19 cellular contexts compared by ENCODE assay signal in genomic region chr7:140058517-140058916, GRCh38. TPM values are rescaled to one million over a fixed set of nuclear protein-coding genes. Genes with fewer than 3 reads are reported as not detected.
DNase-seq lines count a peak whose midpoint lies in the region; ATAC-seq and TF ChIP-seq lines count a peak whose summit lies in the region.
"Had no signal": no experiment of that assay in that cellular context is flagged by ENCODE, and none has a peak within 500 bp of the region (broad histone marks: within the 10 kb centered on the region; RNA-seq: fewer than 3 reads in every experiment).

No MANE protein-coding gene starts in this region.

- H3K9me3 ChIP-seq in HCT116 (ENCODE audit: control insufficient read depth in 1 of 2, insufficient read depth in 1 of 2, low read depth in 1 of 2, low read length in 2 of 2) (no peaks in the 10 kb centered on the region), aorta (ENCODE audit: control insufficient read depth, low read length) (no peaks in the 10 kb centered on the region)
- no peaks in the 10 kb centered on the region for H3K9me3 ChIP-seq in naive thymus-derived CD4-positive, alpha-beta T cell (ENCODE audit: control insufficient read depth in 2 of 3, low read length in 3 of 3)
- H3K9me3 ChIP-seq: BLaER1, heart left ventricle had no signal

- ATAC-seq in activated CD8-positive, alpha-beta memory T cell treated with anti-CD3 and anti-CD28 coated beads, Interleukin-2, amount 10 ng/mL, durations not matched to agents 7 days and 5 days = no peak
- ATAC-seq in HCT116 = no peak
- no peak for ATAC-seq in naive thymus-derived CD4-positive, alpha-beta T cell
- ATAC-seq in aorta (ENCODE audit: low FRiP score) = no peak
- ATAC-seq: stimulated activated memory B cell treated with anti-CD40 and anti-IgM and Interleukin-4, amounts not matched to agents 10 μg/mL and 1 μg/mL and 100 μg/mL, for 72 hours; WTC11 had no signal

- DNase-seq in activated CD8-positive, alpha-beta memory T cell treated with anti-CD3 and anti-CD28 coated beads, Interleukin-2, amount 10 ng/mL, durations not matched to agents 7 days and 5 days = no peak
- no peak for DNase-seq in activated CD8-positive, alpha-beta memory T cell treated with anti-CD3 and anti-CD28 coated beads, Interleukin-2, amount 50 U/mL, for 48 hours
- DNase-seq in HCT116 (ENCODE audit: low read depth, low spot score) = no peak
- DNase-seq in T-helper 2 cell treated with Interferon-gamma antibody and Interleukin-4, amounts not matched to agents 5 μg/mL and 100 μg/mL, for 36 hours (ENCODE audit: low spot score) = no peak
- no peak for DNase-seq in naive thymus-derived CD4-positive, alpha-beta T cell
- DNase-seq in aorta = no peak
- no peak for DNase-seq in stimulated activated CD4-positive, alpha-beta T cell treated with anti-CD3 and anti-CD28 coated beads, Interleukin-4, amount 100 ng/mL, for 1 hour
- no peak for DNase-seq in AG08396 (ENCODE audit: low spot score)
- DNase-seq: activated CD8-positive, alpha-beta memory T cell treated with anti-CD3 and anti-CD28 coated beads for 24 hours; cerebellar nuclear complex; NCI-H1694; NCI-H526 had no signal

- intact Hi-C loops in HCT116 (cut with micrococcal nuclease) (no loop called here), aorta (cut with DNase I) (no loop called here)
- intact Hi-C loops in naive thymus-derived CD4-positive, alpha-beta T cell (cut with micrococcal nuclease) = loop anchor here in 1 of 2 donors (10.0 kb wide), 1 partner anchor 866 kb away; the partner anchor contains the start of gene BRAF

- TF ChIP-seq RAD21 in HCT116 (IDR thresholded peaks at IDR 0.05; ENCODE audit: low read depth) = no peak

- TF ChIP-seq CTCF in HCT116 (IDR thresholded peaks at IDR 0.05 in 2 of 3, conservative IDR thresholded peaks at IDR 0.05 in 1 of 3; ENCODE audit: borderline replicate concordance in 1 of 3, insufficient read depth in 1 of 3, low read depth in 2 of 3, low read length in 2 of 3) = no peak

- CTCF ChIA-PET in activated CD8-positive, alpha-beta memory T cell treated with anti-CD3 and anti-CD28 coated beads, Interleukin-2, amount 10 ng/mL, durations not matched to agents 7 days and 5 days (lab: Charles Lee) = no interaction called here
- CTCF ChIA-PET in HCT116 (lab: Charles Lee) = no interaction called here
- CTCF ChIA-PET in naive thymus-derived CD4-positive, alpha-beta T cell (lab: Charles Lee) = no interaction called here

- H3K4me1 Mint-ChIP-seq in activated CD8-positive, alpha-beta memory T cell treated with anti-CD3 and anti-CD28 coated beads, Interleukin-2, amount 10 ng/mL, durations not matched to agents 7 days and 5 days = peaks cover 76% of the 10 kb centered on the region
- peaks cover 55% of the 10 kb centered on the region for H3K4me1 Mint-ChIP-seq in T-helper 2 cell treated with Interferon-gamma antibody and Interleukin-4, amounts not matched to agents 5 μg/mL and 100 μg/mL, for 36 hours (ENCODE audit: low read depth)
- peaks cover 54 to 87% (median 75%) of the 10 kb centered on the region in 7 donors for H3K4me1 Mint-ChIP-seq in naive thymus-derived CD4-positive, alpha-beta T cell

- H3K9me2 ChIP-seq in HCT116 (ENCODE audit: insufficient read depth) = no peaks in the 10 kb centered on the region

- 81 to 85% methylated on average over 7 of the region's 7 CpGs for WGBS in aorta, 2 donors

- H3K36me3 ChIP-seq in HCT116 (ENCODE audit: control insufficient read depth in 1 of 2, insufficient read depth in 2 of 2, low read length in 2 of 2) (0 out of 4 replicates have a peak, but pooled peaks cover 0 to 3% of the 10 kb centered on the region in 2 experiments), aorta (ENCODE audit: control insufficient read depth in 1 of 2, insufficient read depth in 2 of 2, low read length in 1 of 2) (no peaks in the 10 kb centered on the region)
- H3K36me3 ChIP-seq in naive thymus-derived CD4-positive, alpha-beta T cell (ENCODE audit: control insufficient read depth in 2 of 3, insufficient read depth in 3 of 3, low read length in 3 of 3) = peaks cover 0 to 33% (median 3%) of the 10 kb centered on the region in 3 experiments

- H3K4me1 ChIP-seq in HCT116 (ENCODE audit: control insufficient read depth in 1 of 2, insufficient read depth in 2 of 2, low read length in 2 of 2) (peaks cover 23 to 52% of the 10 kb centered on the region in 2 experiments), aorta (ENCODE audit: control insufficient read depth in 1 of 2, insufficient read depth in 2 of 2, low read length in 2 of 2) (no peaks in the 10 kb centered on the region)
- peaks cover 41 to 43% of the 10 kb centered on the region in 2 donors for H3K4me1 ChIP-seq in naive thymus-derived CD4-positive, alpha-beta T cell (ENCODE audit: control insufficient read depth in 2 of 2, insufficient read depth in 2 of 2, low read length in 2 of 2)

- no peak overlapping the region for H3K4me3 Mint-ChIP-seq in activated CD8-positive, alpha-beta memory T cell treated with anti-CD3 and anti-CD28 coated beads, Interleukin-2, amount 10 ng/mL, durations not matched to agents 7 days and 5 days
- peak overlapping the region; percentile 84 for H3K4me3 Mint-ChIP-seq in T-helper 2 cell treated with Interferon-gamma antibody and Interleukin-4, amounts not matched to agents 5 μg/mL and 100 μg/mL, for 36 hours
- H3K4me3 Mint-ChIP-seq in naive thymus-derived CD4-positive, alpha-beta T cell = peak overlapping the region; percentile 27 to 94 (median 68)
- H3K4me3 Mint-ChIP-seq: stimulated activated memory B cell treated with anti-CD40 and anti-IgM and Interleukin-4, amounts not matched to agents 10 μg/mL and 1 μg/mL and 100 μg/mL, for 72 hours; WTC11 had no signal

- peak overlapping the region; percentile 12 for H3K27ac Mint-ChIP-seq in activated CD8-positive, alpha-beta memory T cell treated with anti-CD3 and anti-CD28 coated beads, Interleukin-2, amount 10 ng/mL, durations not matched to agents 7 days and 5 days
- peak overlapping the region; percentile 87 for H3K27ac Mint-ChIP-seq in T-helper 2 cell treated with Interferon-gamma antibody and Interleukin-4, amounts not matched to agents 5 μg/mL and 100 μg/mL, for 36 hours
- peak overlapping the region; percentile 56 to 86 (median 73) for H3K27ac Mint-ChIP-seq in naive thymus-derived CD4-positive, alpha-beta T cell
- H3K27ac Mint-ChIP-seq: stimulated activated memory B cell treated with anti-CD40 and anti-IgM and Interleukin-4, amounts not matched to agents 10 μg/mL and 1 μg/mL and 100 μg/mL, for 72 hours; WTC11 had no signal

- H3K27me3 ChIP-seq in HCT116 (ENCODE audit: insufficient read depth, low read length) = no peaks in the 10 kb centered on the region
- H3K27me3 ChIP-seq in naive thymus-derived CD4-positive, alpha-beta T cell (ENCODE audit: control insufficient read depth in 2 of 2, insufficient read depth in 2 of 2, low read length in 2 of 2) = no peaks in the 10 kb centered on the region
- H3K27me3 ChIP-seq in aorta (ENCODE audit: control insufficient read depth in 1 of 2, insufficient read depth in 2 of 2, low read length in 1 of 2) = no peaks in the 10 kb centered on the region
- H3K27me3 ChIP-seq: BLaER1, heart left ventricle had no signal

- no peaks in the 10 kb centered on the region for H3K9me3 Mint-ChIP-seq in activated CD8-positive, alpha-beta memory T cell treated with anti-CD3 and anti-CD28 coated beads, Interleukin-2, amount 10 ng/mL, durations not matched to agents 7 days and 5 days (ENCODE audit: low read depth)
- no peaks in the 10 kb centered on the region for H3K9me3 Mint-ChIP-seq in T-helper 2 cell treated with Interferon-gamma antibody and Interleukin-4, amounts not matched to agents 5 μg/mL and 100 μg/mL, for 36 hours
- H3K9me3 Mint-ChIP-seq in naive thymus-derived CD4-positive, alpha-beta T cell = peaks cover 0 to 5% (median 0%) of the 10 kb centered on the region in 11 donors
- H3K9me3 Mint-ChIP-seq: stimulated activated memory B cell treated with anti-CD40 and anti-IgM and Interleukin-4, amounts not matched to agents 10 μg/mL and 1 μg/mL and 100 μg/mL, for 72 hours; WTC11 had no signal

- H4K20me1 ChIP-seq in HCT116 (ENCODE audit: insufficient read depth) = no peaks in the 10 kb centered on the region

- no peaks in the 10 kb centered on the region for H3K27me3 Mint-ChIP-seq in activated CD8-positive, alpha-beta memory T cell treated with anti-CD3 and anti-CD28 coated beads, Interleukin-2, amount 10 ng/mL, durations not matched to agents 7 days and 5 days
- H3K27me3 Mint-ChIP-seq in T-helper 2 cell treated with Interferon-gamma antibody and Interleukin-4, amounts not matched to agents 5 μg/mL and 100 μg/mL, for 36 hours (ENCODE audit: low read depth) = no peaks in the 10 kb centered on the region
- no peaks in the 10 kb centered on the region for H3K27me3 Mint-ChIP-seq in naive thymus-derived CD4-positive, alpha-beta T cell
- H3K27me3 Mint-ChIP-seq: activated naive CD8-positive, alpha-beta T cell; stimulated activated memory B cell treated with anti-CD40 and anti-IgM and Interleukin-4, amounts not matched to agents 10 μg/mL and 1 μg/mL and 100 μg/mL, for 72 hours had no signal

- H3K27ac ChIP-seq in HCT116 (ENCODE audit: low read depth, low read length) = no peak overlapping the region
- no peak overlapping the region for H3K27ac ChIP-seq in naive thymus-derived CD4-positive, alpha-beta T cell (ENCODE audit: low read depth, low read length)
- no peak overlapping the region for H3K27ac ChIP-seq in aorta (ENCODE audit: low read depth in 1 of 2, low read length in 2 of 2)
- H3K27ac ChIP-seq: BLaER1, epithelial cell of prostate, SK-N-MC had no signal

- H3K9ac ChIP-seq in HCT116 (ENCODE audit: low read length) = no peak overlapping the region
- H3K9ac ChIP-seq: BLaER1 had no signal

- H3K79me2 ChIP-seq in HCT116 (ENCODE audit: insufficient read depth, low read length) = peaks cover 12% of the 10 kb centered on the region; the same call in 1 of the 2 replicates

- no peak for TF ChIP-seq POLR2A in HCT116 (IDR thresholded peaks at IDR 0.05; ENCODE audit: borderline replicate concordance, extremely low read depth, insufficient read depth, insufficient read length)

- no peak overlapping the region for H2AFZ ChIP-seq in HCT116 (ENCODE audit: low read depth, low read length, poor library complexity, severe bottlenecking)

- peaks cover 73% of the 10 kb centered on the region for H3K36me3 Mint-ChIP-seq in activated CD8-positive, alpha-beta memory T cell treated with anti-CD3 and anti-CD28 coated beads, Interleukin-2, amount 10 ng/mL, durations not matched to agents 7 days and 5 days
- H3K36me3 Mint-ChIP-seq in T-helper 2 cell treated with Interferon-gamma antibody and Interleukin-4, amounts not matched to agents 5 μg/mL and 100 μg/mL, for 36 hours (ENCODE audit: low read depth) = peaks cover 57% of the 10 kb centered on the region
- H3K36me3 Mint-ChIP-seq in naive thymus-derived CD4-positive, alpha-beta T cell = peaks cover 11 to 46% (median 20%) of the 10 kb centered on the region in 5 donors
- H3K36me3 Mint-ChIP-seq: WTC11 had no signal

- RAD21 ChIA-PET in HCT116 (lab: Charles Lee; ENCODE audit: low non-redundant PET in 1 of 2, low total read pairs in 2 of 2, uncharacterized antibody in 2 of 2, unreplicated experiment in 2 of 2) = no interaction called here

- POLR2A ChIA-PET in HCT116 (lab: Charles Lee) = interaction anchor here (0.6 kb wide), 1 partner anchor 715 kb away, joined by 3 read pairs; no protein-coding TSS in a partner anchor
- POLR2A ChIA-PET in naive thymus-derived CD4-positive, alpha-beta T cell (lab: Charles Lee) = no interaction called here

- no peak overlapping the region for H3K4me3 ChIP-seq in HCT116 (replicated peaks in 1 of 2; ENCODE audit: low read depth in 1 of 2, low read length in 2 of 2)
- no peak overlapping the region for H3K4me3 ChIP-seq in naive thymus-derived CD4-positive, alpha-beta T cell (ENCODE audit: low read length)
- no peak overlapping the region for H3K4me3 ChIP-seq in aorta (ENCODE audit: low read length in 2 of 2)
- H3K4me3 ChIP-seq: BLaER1, heart left ventricle, SK-N-MC had no signal

- 0 out of 2 replicates have a peak overlapping the region, but pooled peaks have one; percentile 92 for H3K4me2 ChIP-seq in HCT116 (ENCODE audit: low read length)
- H3K4me2 ChIP-seq: BLaER1 had no signal

- no TSS peak for BruUV-seq in HCT116 (replicated peaks; lab: Mats Ljungman, UMichigan)

RNA-seq across cellular contexts. Expression of gene PARP12, which starts 4.2 kb away (rescaled TPM):
- total RNA-seq in activated CD8-positive, alpha-beta memory T cell treated with anti-CD3 and anti-CD28 coated beads, Interleukin-2, amount 10 ng/mL, durations not matched to agents 7 days and 5 days = 100 to 1,000 TPM; 104 to 215 TPM
- 17.7 TPM for total RNA-seq in HCT116 (2021; ENCODE audit: unreplicated experiment)
- 11.4 and 17.3 TPM in 2 replicates for polyA plus RNA-seq in HCT116 (2012)
- total RNA-seq in naive thymus-derived CD4-positive, alpha-beta T cell = 100 to 1,000 TPM in 2 of 5 experiments, 10 to 100 TPM in 3; 66.2 to 145 (median 94.5) TPM
- 10 to 100 TPM; 26.2 to 28.8 TPM for polyA plus RNA-seq in naive thymus-derived CD4-positive, alpha-beta T cell
- 10 to 100 TPM; 42.6 to 43.5 TPM for total RNA-seq in aorta
- 10 to 100 TPM; 14.7 to 36.9 TPM for polyA plus RNA-seq in aorta

Comparison
In these comparisons a context has a peak if more than half of its experiments do, and no peak if none do; other contexts are left out.
1. H3K27ac Mint-ChIP-seq: peak in every context shown above with its lines; median percentile 87 in T-helper 2 cell treated with Interferon-gamma antibody and Interleukin-4, amounts not matched to agents 5 μg/mL and 100 μg/mL, for 36 hours; 73 in naive thymus-derived CD4-positive, alpha-beta T cell; 12 in activated CD8-positive, alpha-beta memory T cell treated with anti-CD3 and anti-CD28 coated beads, Interleukin-2, amount 10 ng/mL, durations not matched to agents 7 days and 5 days.